Comparison of ENCODE assay signal across 9 cellular contexts in genomic region chr9:92717201-92718085, GRCh38. TPM values are rescaled to one million over a fixed set of nuclear protein-coding genes. Genes with fewer than 3 reads are reported as not detected.
DNase-seq lines count a peak whose midpoint lies in the region; ATAC-seq, FAIRE-seq and TF ChIP-seq lines count a peak whose summit lies in the region.
"Had no signal": no experiment of that assay in that cellular context is flagged by ENCODE, and none has a peak within 500 bp of the region (broad histone marks: within the 10 kb centered on the region; RNA-seq: fewer than 3 reads in every experiment).

No MANE protein-coding gene starts in this region.

- H3K27me3 ChIP-seq in WERI-Rb-1 (ENCODE audit: insufficient read depth, low read depth, severe bottlenecking): no peaks in the 10 kb centered on the region
- no peaks in the 10 kb centered on the region for H3K27me3 ChIP-seq in neutrophil
- H3K27me3 ChIP-seq: sigmoid colon had no signal

- H3K9me3 ChIP-seq in WERI-Rb-1 (ENCODE audit: severe bottlenecking) (no peaks in the 10 kb centered on the region), neutrophil (no peaks in the 10 kb centered on the region)
- H3K9me3 ChIP-seq: sigmoid colon had no signal

- DNase-seq in GM12892 (ENCODE audit: insufficient read length): no peak
- DNase-seq in WERI-Rb-1: no peak
- DNase-seq in 8988T: no peak
- no peak for DNase-seq in NCI-H226
- DNase-seq: sigmoid colon had no signal

- ATAC-seq in GM19455 (IDR thresholded peaks at IDR 0.05; ENCODE audit: unreplicated experiment): peak; percentile 30
- ATAC-seq in GM19397 (IDR thresholded peaks at IDR 0.05; ENCODE audit: unreplicated experiment): no peak

- H3K27ac ChIP-seq in WERI-Rb-1: peak overlapping the region; percentile 74
- peak overlapping the region; percentile 16 for H3K27ac ChIP-seq in neutrophil
- H3K27ac ChIP-seq: sigmoid colon had no signal

- peaks cover 100% of the 10 kb centered on the region for H3K36me3 ChIP-seq in WERI-Rb-1
- H3K36me3 ChIP-seq in neutrophil: peaks cover 100% of the 10 kb centered on the region

- TF ChIP-seq CTCF in WERI-Rb-1 (IDR thresholded peaks at IDR 0.05; ENCODE audit: low read depth, low read length) (no peak), neutrophil (IDR thresholded peaks at IDR 0.05) (no peak)

- no peak for TF ChIP-seq POLR2A in GM12892 (IDR thresholded peaks at IDR 0.05; ENCODE audit: low read depth, low read length)

- no peak overlapping the region for H3K4me3 ChIP-seq in WERI-Rb-1 (ENCODE audit: low read depth, low read length)
- H3K4me3 ChIP-seq in neutrophil (ENCODE audit: low read depth in 1 of 2, low read length in 1 of 2): no peak overlapping the region
- H3K4me3 ChIP-seq: sigmoid colon had no signal

- H3K4me1 ChIP-seq in neutrophil (ENCODE audit: control insufficient read depth in 1 of 2, insufficient read depth in 1 of 2, low read depth in 1 of 2, low read length in 1 of 2): peaks cover 22 to 23% of the 10 kb centered on the region in 2 experiments
- H3K4me1 ChIP-seq: sigmoid colon had no signal

- FAIRE-seq in GM12892 (lab: Jason Lieb, UNC): peak; percentile 67
- FAIRE-seq: astrocyte had no signal

RNA-seq across cellular contexts. Expression of gene BICD2, which starts 47.2 kb away (rescaled TPM):
- 9.5 TPM for polyA plus RNA-seq in GM12892 (2012; ENCODE audit: missing spikeins)

RNA-seq across cellular contexts. Expression of gene IPPK, which starts 47.5 kb away (rescaled TPM):
- 7.4 TPM for polyA plus RNA-seq in GM12892 (2012; ENCODE audit: missing spikeins)
